Comparison of ENCODE assay signal across 13 cellular contexts in genomic region chr2:85216051-85216431, GRCh38.
A peak's percentile ranks its signal among the peaks of the same experiment; 100 is the strongest.
DNase-seq lines count a peak whose midpoint lies in the region; TF ChIP-seq lines count a peak whose summit lies in the region.
"Had no signal": no experiment of that assay in that cellular context is flagged by ENCODE, and none has a peak within 500 bp of the region (broad histone marks: within the 10 kb centered on the region; RNA-seq: fewer than 3 reads in every experiment).

No MANE protein-coding gene starts in this region.

- DNase-seq in HFFc6 (no peak), astrocyte of the spinal cord (ENCODE audit: low read depth, low spot score) (no peak), medulla oblongata (ENCODE audit: extremely low spot score) (no peak), immature natural killer cell (no peak), prostate gland (ENCODE audit: low spot score) (no peak)
- DNase-seq in activated naive CD4-positive, alpha-beta T cell treated with anti-CD3 and anti-CD28 coated beads, Interleukin-2, amount 10 ng/mL, durations not matched to agents 7 days and 5 days, result no peak
- DNase-seq: central memory CD4-positive, alpha-beta T cell; NCI-H446 treated with DMSO at 0.1 percent for 48 hours; T-helper 1 cell had no signal

- H3K9me3 Mint-ChIP-seq in HFFc6, result no peaks in the 10 kb centered on the region
- no peaks in the 10 kb centered on the region for H3K9me3 Mint-ChIP-seq in immature natural killer cell
- H3K9me3 Mint-ChIP-seq in activated naive CD4-positive, alpha-beta T cell treated with anti-CD3 and anti-CD28 coated beads, Interleukin-2, amount 10 ng/mL, durations not matched to agents 7 days and 5 days, result no peaks in the 10 kb centered on the region

- CTCF ChIA-PET in activated naive CD4-positive, alpha-beta T cell treated with anti-CD3 and anti-CD28 coated beads, Interleukin-2, amount 10 ng/mL, durations not matched to agents 7 days and 5 days (lab: Charles Lee), result no interaction called here

- peaks cover 26% of the 10 kb centered on the region for H3K4me1 Mint-ChIP-seq in HFFc6 (ENCODE audit: low read depth)
- H3K4me1 Mint-ChIP-seq in immature natural killer cell, result no peaks in the 10 kb centered on the region
- no peaks in the 10 kb centered on the region for H3K4me1 Mint-ChIP-seq in activated naive CD4-positive, alpha-beta T cell treated with anti-CD3 and anti-CD28 coated beads, Interleukin-2, amount 10 ng/mL, durations not matched to agents 7 days and 5 days

- H3K4me3 Mint-ChIP-seq in HFFc6 (peak overlapping the region; percentile 41; the same call in 1 of the 2 replicates), immature natural killer cell (no peak overlapping the region)
- H3K4me3 Mint-ChIP-seq in activated naive CD4-positive, alpha-beta T cell treated with anti-CD3 and anti-CD28 coated beads, Interleukin-2, amount 10 ng/mL, durations not matched to agents 7 days and 5 days, result no peak overlapping the region

- TF ChIP-seq POLR2A in prostate gland (IDR thresholded peaks at IDR 0.05), result no peak

- peak overlapping the region; percentile 2 for H3K4me3 ChIP-seq in astrocyte of the spinal cord (ENCODE audit: low read depth, low read length)
- H3K4me3 ChIP-seq in skeletal muscle tissue (ENCODE audit: low read length in 3 of 3), result no peak overlapping the region
- H3K4me3 ChIP-seq in prostate gland, result no peak overlapping the region
- H3K4me3 ChIP-seq: K562 had no signal

- no peak overlapping the region for H3K9ac ChIP-seq in skeletal muscle tissue (ENCODE audit: low read depth in 1 of 3, low read length in 3 of 3)
- H3K9ac ChIP-seq: parathyroid adenoma had no signal

- in situ Hi-C loops in astrocyte of the spinal cord (cut with HindIII; ENCODE audit: low sequenced_read_pairs), result no loop called here

- H3K36me3 ChIP-seq in skeletal muscle tissue (ENCODE audit: control insufficient read depth in 3 of 3, insufficient read depth in 3 of 3, low read length in 3 of 3) (no peaks in the 10 kb centered on the region), prostate gland (no peaks in the 10 kb centered on the region)

- intact Hi-C loops in prostate gland (cut with DNase I), result no loop called here

- no peaks in the 10 kb centered on the region for H3K27me3 ChIP-seq in layer of hippocampus (ENCODE audit: control insufficient read depth, insufficient read depth, low read length)
- H3K27me3 ChIP-seq in skeletal muscle tissue (ENCODE audit: control insufficient read depth in 3 of 3, insufficient read depth in 3 of 3, low read length in 3 of 3), result no peaks in the 10 kb centered on the region
- no peaks in the 10 kb centered on the region for H3K27me3 ChIP-seq in prostate gland (replicated peaks; ENCODE audit: insufficient read depth)

- H3K27me3 Mint-ChIP-seq in HFFc6 (ENCODE audit: insufficient read depth), result peaks cover 12% of the 10 kb centered on the region
- peaks cover 0 to 15% (median 7%) of the 10 kb centered on the region in 3 donors for H3K27me3 Mint-ChIP-seq in immature natural killer cell (ENCODE audit: low read depth in 3 of 3)
- H3K27me3 Mint-ChIP-seq in activated naive CD4-positive, alpha-beta T cell treated with anti-CD3 and anti-CD28 coated beads, Interleukin-2, amount 10 ng/mL, durations not matched to agents 7 days and 5 days, result peaks cover 45% of the 10 kb centered on the region

- H3K27ac Mint-ChIP-seq in HFFc6 (peak overlapping the region; percentile 80), immature natural killer cell (peak overlapping the region in 1 of 6 donors; percentile 21)
- H3K27ac Mint-ChIP-seq in activated naive CD4-positive, alpha-beta T cell treated with anti-CD3 and anti-CD28 coated beads, Interleukin-2, amount 10 ng/mL, durations not matched to agents 7 days and 5 days, result no peak overlapping the region

- H3K4me1 ChIP-seq in skeletal muscle tissue (ENCODE audit: control insufficient read depth in 3 of 3, insufficient read depth in 3 of 3, low read length in 3 of 3) (peaks cover 26 to 39% (median 38%) of the 10 kb centered on the region in 3 donors), prostate gland (replicated peaks) (peaks cover 6% of the 10 kb centered on the region)

- H3K36me3 Mint-ChIP-seq in HFFc6 (ENCODE audit: low read depth) (no peaks in the 10 kb centered on the region; the same call in 1 of the 2 replicates), immature natural killer cell (no peaks in the 10 kb centered on the region)
- H3K36me3 Mint-ChIP-seq in activated naive CD4-positive, alpha-beta T cell treated with anti-CD3 and anti-CD28 coated beads, Interleukin-2, amount 10 ng/mL, durations not matched to agents 7 days and 5 days, result no peaks in the 10 kb centered on the region

- TF ChIP-seq CTCF in HFFc6 (IDR thresholded peaks at IDR 0.05) (no peak), astrocyte of the spinal cord (IDR thresholded peaks at IDR 0.05; ENCODE audit: low read depth, low read length) (no peak), prostate gland (IDR thresholded peaks at IDR 0.05) (no peak)

- H3K27ac ChIP-seq in layer of hippocampus (ENCODE audit: low read depth, low read length) (peak overlapping the region; percentile 48), skeletal muscle tissue (ENCODE audit: low read depth, low read length) (peak overlapping the region; percentile 70), prostate gland (peak overlapping the region in 1 of 2 donors; percentile 30)
- H3K27ac ChIP-seq: parathyroid adenoma had no signal

- H3K9me3 ChIP-seq in skeletal muscle tissue (ENCODE audit: control insufficient read depth in 3 of 3, low read length in 3 of 3) (no peaks in the 10 kb centered on the region), prostate gland (no peaks in the 10 kb centered on the region)

- WGBS in prostate gland, result 38% methylated on average over 9 of the region's 9 CpGs
